In genomic region chr2:204108301-204108700, GRCh38 we compare ENCODE assay signal across 9 cellular contexts.
DNase-seq lines count a peak whose midpoint lies in the region; FAIRE-seq and TF ChIP-seq lines count a peak whose summit lies in the region.
"Had no signal": no experiment of that assay in that cellular context is flagged by ENCODE, and none has a peak within 500 bp of the region (broad histone marks: within the 10 kb centered on the region; RNA-seq: fewer than 3 reads in every experiment).

No MANE protein-coding gene starts in this region.

- peak; percentile 74 for DNase-seq in COLO829 (ENCODE audit: low spot score)
- peak; percentile 6 for DNase-seq in H54 (ENCODE audit: insufficient read length, low spot score)
- peak; percentile 42 to 65 for DNase-seq in NCI-H446 (lab: John Stamatoyannopoulos, UW)
- DNase-seq in activated T-helper 2 cell treated with anti-CD3 and anti-CD28 coated beads, Interferon-gamma antibody, Interleukin-2, Interleukin-4, amounts not matched to agents 10 μg/mL and 5 μg/mL and 100 μg/mL, durations not matched to agents 14 hours and 24 hours and 36 hours (ENCODE audit: low spot score) = peak; percentile 20
- no peak for DNase-seq in left ventricle myocardium inferior
- peak; percentile 57 for DNase-seq in stimulated activated CD4-positive, alpha-beta T cell treated with anti-CD3 and anti-CD28 coated beads, Interleukin-15, amount 100 ng/mL, for 24 hours
- DNase-seq in HUDEP-2 (lab: John Stamatoyannopoulos, UW; ENCODE audit: unreplicated experiment in 76 of 76) = no peak
- no peak for DNase-seq in SHP77 treated with DMSO at 0.1 percent for 48 hours (lab: John Stamatoyannopoulos, UW)
- DNase-seq: naive B cell had no signal

- H3K27ac Mint-ChIP-seq in activated T-helper 2 cell treated with anti-CD3 and anti-CD28 coated beads, Interferon-gamma antibody, Interleukin-2, Interleukin-4, amounts not matched to agents 10 μg/mL and 5 μg/mL and 100 μg/mL, durations not matched to agents 14 hours and 24 hours and 36 hours = peak overlapping the region; percentile 89

- peak overlapping the region; percentile 69 for H3K27ac ChIP-seq in left ventricle myocardium inferior (replicated peaks)

- H3K9me3 ChIP-seq in left ventricle myocardium inferior (replicated peaks) = no peaks in the 10 kb centered on the region

- H3K9me3 Mint-ChIP-seq in activated T-helper 2 cell treated with anti-CD3 and anti-CD28 coated beads, Interferon-gamma antibody, Interleukin-2, Interleukin-4, amounts not matched to agents 10 μg/mL and 5 μg/mL and 100 μg/mL, durations not matched to agents 14 hours and 24 hours and 36 hours = no peaks in the 10 kb centered on the region
- H3K9me3 Mint-ChIP-seq: naive B cell had no signal

- H3K4me3 ChIP-seq in left ventricle myocardium inferior = no peak overlapping the region

- no peaks in the 10 kb centered on the region for H3K27me3 Mint-ChIP-seq in activated T-helper 2 cell treated with anti-CD3 and anti-CD28 coated beads, Interferon-gamma antibody, Interleukin-2, Interleukin-4, amounts not matched to agents 10 μg/mL and 5 μg/mL and 100 μg/mL, durations not matched to agents 14 hours and 24 hours and 36 hours (ENCODE audit: low read depth)

- H3K4me3 Mint-ChIP-seq in activated T-helper 2 cell treated with anti-CD3 and anti-CD28 coated beads, Interferon-gamma antibody, Interleukin-2, Interleukin-4, amounts not matched to agents 10 μg/mL and 5 μg/mL and 100 μg/mL, durations not matched to agents 14 hours and 24 hours and 36 hours (ENCODE audit: low read depth) = peak overlapping the region; percentile 64
- H3K4me3 Mint-ChIP-seq: naive B cell had no signal

- no peaks in the 10 kb centered on the region for H3K36me3 ChIP-seq in left ventricle myocardium inferior

- no peak for FAIRE-seq in H54 (lab: Jason Lieb, UNC)

- peaks cover 3% of the 10 kb centered on the region for H3K36me3 Mint-ChIP-seq in activated T-helper 2 cell treated with anti-CD3 and anti-CD28 coated beads, Interferon-gamma antibody, Interleukin-2, Interleukin-4, amounts not matched to agents 10 μg/mL and 5 μg/mL and 100 μg/mL, durations not matched to agents 14 hours and 24 hours and 36 hours (ENCODE audit: low read depth)
- H3K36me3 Mint-ChIP-seq: naive B cell had no signal

- TF ChIP-seq POLR2A in H54 (IDR thresholded peaks at IDR 0.05; ENCODE audit: low read depth, low read length) = no peak

- H3K4me1 ChIP-seq in left ventricle myocardium inferior = peaks cover 43% of the 10 kb centered on the region

- TF ChIP-seq CTCF in left ventricle myocardium inferior (IDR thresholded peaks at IDR 0.05; ENCODE audit: borderline replicate concordance) = peak; percentile 76

- H3K27me3 ChIP-seq in left ventricle myocardium inferior (ENCODE audit: low read depth) = no peaks in the 10 kb centered on the region

- intact Hi-C loops in activated T-helper 2 cell treated with anti-CD3 and anti-CD28 coated beads, Interferon-gamma antibody, Interleukin-2, Interleukin-4, amounts not matched to agents 10 μg/mL and 5 μg/mL and 100 μg/mL, durations not matched to agents 14 hours and 24 hours and 36 hours (cut with micrococcal nuclease) = loop anchor here (2.0 to 10.0 kb wide), 10 partner anchors 36 to 1576 kb away; partner anchors contain the start of gene NRP2
- intact Hi-C loops in left ventricle myocardium inferior (cut with micrococcal nuclease) = loop anchor here (5.0 kb wide), 1 partner anchor 74 kb away; no protein-coding TSS in a partner anchor

- peaks cover 75% of the 10 kb centered on the region for H3K4me1 Mint-ChIP-seq in activated T-helper 2 cell treated with anti-CD3 and anti-CD28 coated beads, Interferon-gamma antibody, Interleukin-2, Interleukin-4, amounts not matched to agents 10 μg/mL and 5 μg/mL and 100 μg/mL, durations not matched to agents 14 hours and 24 hours and 36 hours (ENCODE audit: low read depth)

Comparison
In these comparisons a context has a peak if more than half of its experiments do, and no peak if none do; other contexts are left out.
1. DNase-seq: peak in COLO829 (single experiment), H54 (single experiment), NCI-H446 (2 of 2), activated T-helper 2 cell treated with anti-CD3 and anti-CD28 coated beads, Interferon-gamma antibody, Interleukin-2, Interleukin-4, amounts not matched to agents 10 μg/mL and 5 μg/mL and 100 μg/mL, durations not matched to agents 14 hours and 24 hours and 36 hours (single experiment) and stimulated activated CD4-positive, alpha-beta T cell treated with anti-CD3 and anti-CD28 coated beads, Interleukin-15, amount 100 ng/mL, for 24 hours (single experiment); none in left ventricle myocardium inferior (single experiment), HUDEP-2 (0 of 76) and SHP77 treated with DMSO at 0.1 percent for 48 hours (single experiment).